In genomic region chr2:157261199-157261782, GRCh38 we compare ENCODE assay signal across 8 cellular contexts. TPM values are rescaled to one million over a fixed set of nuclear protein-coding genes. Genes with fewer than 3 reads are reported as not detected.
A peak's percentile ranks its signal among the peaks of the same experiment; 100 is the strongest.
DNase-seq lines count a peak whose midpoint lies in the region; ATAC-seq and TF ChIP-seq lines count a peak whose summit lies in the region.

No MANE protein-coding gene starts in this region.

- no peaks in the 10 kb centered on the region for H3K4me1 ChIP-seq in right cardiac atrium (ENCODE audit: control insufficient read depth, insufficient read depth, low read length)

- TF ChIP-seq CTCF in GM20000 (IDR thresholded peaks at IDR 0.05; ENCODE audit: extremely low read depth, missing control alignments): no peak

- peak; percentile 68 to 84 for ATAC-seq in right cardiac atrium

- DNase-seq in AG08395 (ENCODE audit: low spot score) (peak; percentile 72), LHCN-M2 (ENCODE audit: low read depth) (peak; percentile 80), right cardiac atrium (peak in 1 of 3 donors; percentile 32), NCI-H774 (lab: John Stamatoyannopoulos, UW) (no peak), GM20000 (ENCODE audit: low spot score) (no peak), cerebellar nuclear complex (lab: John Stamatoyannopoulos, UW) (no peak)
- peak; percentile 66 for DNase-seq in activated CD8-positive, alpha-beta memory T cell treated with anti-CD3 and anti-CD28 coated beads, Interleukin-2, amount 50 U/mL, for 48 hours
- peak; percentile 29 to 53 for DNase-seq in stimulated activated CD8-positive, alpha-beta memory T cell treated with anti-CD3 and anti-CD28 coated beads, Interleukin-2, amount 100 ng/mL, for 48 hours (ENCODE audit: low read depth in 2 of 2)

- no peak overlapping the region for H3K27ac ChIP-seq in right cardiac atrium (ENCODE audit: low read length)

- no peak overlapping the region for H3K4me3 ChIP-seq in right cardiac atrium (ENCODE audit: low read length)

- no peaks in the 10 kb centered on the region for H3K27me3 ChIP-seq in right cardiac atrium (ENCODE audit: control insufficient read depth, insufficient read depth)

- no peaks in the 10 kb centered on the region for H3K9me3 ChIP-seq in right cardiac atrium (ENCODE audit: control insufficient read depth, low read length)

- intact Hi-C loops in right cardiac atrium (cut with DNase I): no loop called here

- 30% methylated on average over 6 of the region's 6 CpGs for WGBS in right cardiac atrium

RNA-seq across cellular contexts. Expression of gene GALNT5, which starts 3.8 kb away (rescaled TPM):
- total RNA-seq in LHCN-M2 (2014; rRNA removed): 70.6 and 71.7 TPM in 2 replicates
- 28.1 TPM for polyA plus RNA-seq in LHCN-M2 (2012)
- total RNA-seq in right cardiac atrium: 1 to 10 TPM in 2 of 4 donors, under 1 TPM in 2; 0.74 to 1.6 (median 1.1) TPM
- polyA plus RNA-seq in right cardiac atrium: 0.34 TPM

Comparison
In these comparisons a context has a peak if more than half of its experiments do, and no peak if none do; other contexts are left out.
1. DNase-seq: peak in AG08395 (single experiment), LHCN-M2 (single experiment), activated CD8-positive, alpha-beta memory T cell treated with anti-CD3 and anti-CD28 coated beads, Interleukin-2, amount 50 U/mL, for 48 hours (single experiment) and stimulated activated CD8-positive, alpha-beta memory T cell treated with anti-CD3 and anti-CD28 coated beads, Interleukin-2, amount 100 ng/mL, for 48 hours (2 of 2); none in NCI-H774 (single experiment), GM20000 (single experiment) and cerebellar nuclear complex (0 of 2).
2. RNA of gene GALNT5, which starts 3.8 kb away (total RNA-seq): 70.6 to 71.7 TPM in LHCN-M2; 0.74 to 1.6 TPM in right cardiac atrium; every median in the first group is over 10 times any median in the second.